ENCODE assay signal across 19 cellular contexts in genomic region chr4:56130609-56131150, GRCh38.
DNase-seq lines count a peak whose midpoint lies in the region; ATAC-seq and TF ChIP-seq lines count a peak whose summit lies in the region.
"Had no signal": no experiment of that assay in that cellular context is flagged by ENCODE, and none has a peak within 500 bp of the region (broad histone marks: within the 10 kb centered on the region; RNA-seq: fewer than 3 reads in every experiment).

No MANE protein-coding gene starts in this region.

- peaks cover 6% of the 10 kb centered on the region for H3K9me3 Mint-ChIP-seq in glutamatergic neuron (ENCODE audit: unreplicated experiment)
- H3K9me3 Mint-ChIP-seq: activated naive CD8-positive, alpha-beta T cell treated with anti-CD3 and anti-CD28 coated beads for 36 hours; activated T-cell treated with anti-CD3 and anti-CD28 coated beads, Interleukin-2, amount 50 U/mL, for 4 hours; stimulated activated effector memory CD8-positive, alpha-beta T cell treated with anti-CD3 and anti-CD28 coated beads, Interleukin-12 subunit alpha, Interleukin-12 subunit beta, amount 100 ng/mL, for 72 hours had no signal

- in situ Hi-C loops in SK-MEL-5 (cut with HindIII; ENCODE audit: low pct_unique_long_range_greater_than_20kb, low sequenced_read_pairs), result no loop called here

- ATAC-seq in HG03520 (IDR thresholded peaks at IDR 0.05; ENCODE audit: unreplicated experiment), result no peak
- ATAC-seq: activated T-cell treated with anti-CD3 and anti-CD28 coated beads, Interleukin-2, amount 50 U/mL, for 4 hours; gastrocnemius medialis; left ventricle myocardium superior; pancreas; stimulated activated effector memory CD8-positive, alpha-beta T cell treated with anti-CD3 and anti-CD28 coated beads, Interleukin-12 subunit alpha, Interleukin-12 subunit beta, amount 100 ng/mL, for 72 hours had no signal

- no peak overlapping the region for H3K4me3 Mint-ChIP-seq in glutamatergic neuron (ENCODE audit: unreplicated experiment)
- H3K4me3 Mint-ChIP-seq: activated naive CD8-positive, alpha-beta T cell treated with anti-CD3 and anti-CD28 coated beads for 36 hours; activated T-cell treated with anti-CD3 and anti-CD28 coated beads, Interleukin-2, amount 50 U/mL, for 4 hours; stimulated activated effector memory CD8-positive, alpha-beta T cell treated with anti-CD3 and anti-CD28 coated beads, Interleukin-12 subunit alpha, Interleukin-12 subunit beta, amount 100 ng/mL, for 72 hours had no signal

- peak; percentile 16 for DNase-seq in DMS153 treated with DMSO at 0.1 percent for 48 hours (lab: John Stamatoyannopoulos, UW; ENCODE audit: unreplicated experiment)
- peak; percentile 19 for DNase-seq in HS-5 (ENCODE audit: low read depth)
- DNase-seq in SK-MEL-5 (ENCODE audit: low read depth, low spot score), result peak; percentile 8
- no peak for DNase-seq in glutamatergic neuron
- DNase-seq in caudate nucleus (lab: John Stamatoyannopoulos, UW), result no peak
- DNase-seq in NCI-H774 (lab: John Stamatoyannopoulos, UW), result no peak
- DNase-seq: activated CD4-positive, alpha-beta T cell treated with anti-CD3 and anti-CD28 coated beads, Interleukin-2, amount 50 U/mL, for 48 hours; activated naive CD8-positive, alpha-beta T cell treated with anti-CD3 and anti-CD28 coated beads for 36 hours; activated T-cell treated with anti-CD3 and anti-CD28 coated beads, Interleukin-2, amount 50 U/mL, for 4 hours; BE2C; gastrocnemius medialis; KG1; left ventricle myocardium superior; NCI-H1092 treated with DMSO at 0.1 percent for 48 hours; NCI-H510A; pancreas; thyroid gland had no signal

- H3K27ac Mint-ChIP-seq in glutamatergic neuron (ENCODE audit: unreplicated experiment), result peak overlapping the region; percentile 92
- H3K27ac Mint-ChIP-seq: activated naive CD8-positive, alpha-beta T cell treated with anti-CD3 and anti-CD28 coated beads for 36 hours; stimulated activated effector memory CD8-positive, alpha-beta T cell treated with anti-CD3 and anti-CD28 coated beads, Interleukin-12 subunit alpha, Interleukin-12 subunit beta, amount 100 ng/mL, for 72 hours had no signal

- H3K27ac ChIP-seq in caudate nucleus (ENCODE audit: low read depth, low read length), result no peak overlapping the region
- H3K27ac ChIP-seq: gastrocnemius medialis, pancreas, thyroid gland had no signal

- TF ChIP-seq CTCF in glutamatergic neuron (IDR thresholded peaks at IDR 0.05; ENCODE audit: partially characterized antibody, unreplicated experiment), result no peak

- no peaks in the 10 kb centered on the region for H3K27me3 Mint-ChIP-seq in glutamatergic neuron (ENCODE audit: unreplicated experiment)

- H3K4me1 Mint-ChIP-seq in glutamatergic neuron (ENCODE audit: low read depth, unreplicated experiment), result peaks cover 32% of the 10 kb centered on the region
- H3K4me1 Mint-ChIP-seq: activated naive CD8-positive, alpha-beta T cell treated with anti-CD3 and anti-CD28 coated beads for 36 hours; stimulated activated effector memory CD8-positive, alpha-beta T cell treated with anti-CD3 and anti-CD28 coated beads, Interleukin-12 subunit alpha, Interleukin-12 subunit beta, amount 100 ng/mL, for 72 hours had no signal

- no peaks in the 10 kb centered on the region for H3K36me3 Mint-ChIP-seq in glutamatergic neuron (ENCODE audit: unreplicated experiment)
- H3K36me3 Mint-ChIP-seq: activated naive CD8-positive, alpha-beta T cell treated with anti-CD3 and anti-CD28 coated beads for 36 hours; stimulated activated effector memory CD8-positive, alpha-beta T cell treated with anti-CD3 and anti-CD28 coated beads, Interleukin-12 subunit alpha, Interleukin-12 subunit beta, amount 100 ng/mL, for 72 hours had no signal

Comparison
In these comparisons a context has a peak if more than half of its experiments do, and no peak if none do; other contexts are left out.
1. DNase-seq: peak in DMS153 treated with DMSO at 0.1 percent for 48 hours (single experiment), HS-5 (single experiment) and SK-MEL-5 (single experiment); none in glutamatergic neuron (single experiment), caudate nucleus (0 of 61) and NCI-H774 (single experiment).